ENCODE assay signal across 12 cellular contexts in the genomic region with DNA sequence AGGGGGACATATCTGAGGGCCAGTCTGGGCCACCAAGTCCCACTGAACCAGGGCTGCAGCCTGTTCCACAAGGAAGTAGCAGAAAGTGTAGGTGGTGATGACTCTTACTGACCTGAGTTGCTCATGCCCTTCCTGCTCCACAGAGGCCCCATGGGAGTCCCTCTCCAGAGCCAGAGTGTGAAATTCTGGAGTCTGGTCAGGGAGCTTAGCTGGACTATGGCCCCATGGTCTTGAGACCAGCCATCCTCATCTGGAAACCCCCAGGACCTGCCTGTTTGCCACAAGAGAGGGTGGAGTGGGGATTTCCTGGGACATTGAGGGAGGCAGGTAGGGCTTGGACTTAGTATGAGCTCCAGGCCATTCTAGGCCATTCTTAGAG. TPM values are rescaled to one million over a fixed set of nuclear protein-coding genes. Genes with fewer than 3 reads are reported as not detected.
A peak's percentile ranks its signal among the peaks of the same experiment; 100 is the strongest.
DNase-seq lines count a peak whose midpoint lies in the region; ATAC-seq and TF ChIP-seq lines count a peak whose summit lies in the region.
"Had no signal": no experiment of that assay in that cellular context is flagged by ENCODE, and none has a peak within 500 bp of the region (broad histone marks: within the 10 kb centered on the region; RNA-seq: fewer than 3 reads in every experiment).

No MANE protein-coding gene starts in this region.

- H3K27me3 ChIP-seq in MM.1S (replicated peaks; ENCODE audit: insufficient read depth, low read length) (no peaks in the 10 kb centered on the region), esophagus squamous epithelium (peaks cover 0 to 34% (median 0%) of the 10 kb centered on the region in 4 donors), SK-N-SH (ENCODE audit: insufficient read depth) (peaks cover 9% of the 10 kb centered on the region; the same call in 1 of the 2 replicates)

- CTCF ChIA-PET in SK-N-SH (lab: Yijun Ruan, JAX) = interaction anchor here (1.1 to 8.5 kb wide), 6 partner anchors 9 to 57 kb away, joined by 3 to 120 read pairs (median 12); a partner anchor contains a TSS

- H3F3A ChIP-seq in MM.1S (ENCODE audit: insufficient read depth, low read length) (peaks cover 6% of the 10 kb centered on the region; the same call in 1 of the 2 replicates), SK-N-SH (replicated peaks; ENCODE audit: insufficient read depth) (peaks cover 3% of the 10 kb centered on the region)

- POLR2A ChIA-PET in SK-N-SH (lab: Yijun Ruan, JAX) = no interaction called here

- H3K36me3 ChIP-seq in MM.1S (replicated peaks; ENCODE audit: insufficient read depth, low read length) (no peaks in the 10 kb centered on the region), esophagus squamous epithelium (peaks cover 0 to 42% (median 0%) of the 10 kb centered on the region in 3 donors), SK-N-SH (replicated peaks in 1 of 2; ENCODE audit: control insufficient read depth in 1 of 2, insufficient read depth in 2 of 2, low read length in 1 of 2) (no peaks in the 10 kb centered on the region)

- TF ChIP-seq POLR2A in esophagus squamous epithelium (IDR thresholded peaks at IDR 0.05) = no peak

- TF ChIP-seq CTCF in MM.1S (IDR thresholded peaks at IDR 0.05; ENCODE audit: low read length) (no peak), esophagus squamous epithelium (IDR thresholded peaks at IDR 0.05) (no peak), SK-N-SH (IDR thresholded peaks at IDR 0.05) (no peak)

- peak overlapping the region; percentile 46 for H3K4me3 Mint-ChIP-seq in stimulated activated memory B cell treated with anti-CD40 and anti-IgM and Interleukin-4, amounts not matched to agents 10 μg/mL and 1 μg/mL and 100 μg/mL, for 72 hours
- H3K4me3 Mint-ChIP-seq: activated T-cell treated with anti-CD3 and anti-CD28 coated beads, Interleukin-2, amount 50 U/mL, for 4 hours had no signal

- no peaks in the 10 kb centered on the region for H3K27me3 Mint-ChIP-seq in stimulated activated memory B cell treated with anti-CD40 and anti-IgM and Interleukin-4, amounts not matched to agents 10 μg/mL and 1 μg/mL and 100 μg/mL, for 72 hours

- H3K9me2 ChIP-seq in MM.1S (replicated peaks; ENCODE audit: insufficient read depth, low read length) = no peaks in the 10 kb centered on the region
- H3K9me2 ChIP-seq in SK-N-SH = no peaks in the 10 kb centered on the region

- H2AFZ ChIP-seq in MM.1S (ENCODE audit: low read length) (peak overlapping the region; percentile 7), SK-N-SH (ENCODE audit: low read depth) (no peak overlapping the region)

- peak overlapping the region; percentile 59 for H3K27ac Mint-ChIP-seq in stimulated activated memory B cell treated with anti-CD40 and anti-IgM and Interleukin-4, amounts not matched to agents 10 μg/mL and 1 μg/mL and 100 μg/mL, for 72 hours

- H3K4me2 ChIP-seq in MM.1S (ENCODE audit: low read depth, low read length) (peak overlapping the region; percentile 63), SK-N-SH (no peak overlapping the region)

- DNase-seq in MM.1S (no peak), esophagus squamous epithelium (lab: John Stamatoyannopoulos, UW) (no peak), substantia nigra (lab: John Stamatoyannopoulos, UW) (no peak), cortex of kidney (lab: John Stamatoyannopoulos, UW) (no peak), T1000 (lab: John Stamatoyannopoulos, UW) (no peak), SK-N-SH (no peak)
- DNase-seq: activated T-cell treated with anti-CD3 and anti-CD28 coated beads, Interleukin-2, amount 50 U/mL, for 4 hours had no signal

- H3K4me3 ChIP-seq in MM.1S (ENCODE audit: low read length) = peak overlapping the region; percentile 28; the same call in 1 of the 2 replicates
- H3K4me3 ChIP-seq in esophagus squamous epithelium = peak overlapping the region; percentile 59 to 80 (median 72)
- H3K4me3 ChIP-seq in SK-N-SH (ENCODE audit: low read depth in 2 of 2, low read length in 1 of 2) = no peak overlapping the region

- H3K4me1 Mint-ChIP-seq in stimulated activated memory B cell treated with anti-CD40 and anti-IgM and Interleukin-4, amounts not matched to agents 10 μg/mL and 1 μg/mL and 100 μg/mL, for 72 hours = peaks cover 39% of the 10 kb centered on the region

- TF ChIP-seq EP300 in SK-N-SH (IDR thresholded peaks at IDR 0.05; ENCODE audit: borderline replicate concordance in 1 of 2, low read depth in 1 of 2, low read length in 1 of 2) = no peak

- H3K9me3 Mint-ChIP-seq in stimulated activated memory B cell treated with anti-CD40 and anti-IgM and Interleukin-4, amounts not matched to agents 10 μg/mL and 1 μg/mL and 100 μg/mL, for 72 hours = no peaks in the 10 kb centered on the region
- H3K9me3 Mint-ChIP-seq: activated T-cell treated with anti-CD3 and anti-CD28 coated beads, Interleukin-2, amount 50 U/mL, for 4 hours had no signal

- H3K4me1 ChIP-seq in MM.1S (ENCODE audit: low read length) (peaks cover 25% of the 10 kb centered on the region), esophagus squamous epithelium (peaks cover 16 to 66% (median 29%) of the 10 kb centered on the region in 3 donors), SK-N-SH (ENCODE audit: control insufficient read depth in 1 of 2, insufficient read depth in 2 of 2, low read depth in 1 of 2, low read length in 1 of 2) (peaks cover 0 to 17% of the 10 kb centered on the region in 2 experiments; a peak in 1 of 4 replicates)

- H3K79me2 ChIP-seq in MM.1S (ENCODE audit: low read length) (peaks cover 57% of the 10 kb centered on the region), SK-N-SH (ENCODE audit: insufficient read depth) (no peaks in the 10 kb centered on the region)

- peaks cover 14% of the 10 kb centered on the region for H3K36me3 Mint-ChIP-seq in stimulated activated memory B cell treated with anti-CD40 and anti-IgM and Interleukin-4, amounts not matched to agents 10 μg/mL and 1 μg/mL and 100 μg/mL, for 72 hours

- H3K9ac ChIP-seq in MM.1S (ENCODE audit: low read length) = no peak overlapping the region
- H3K9ac ChIP-seq in SK-N-SH = no peak overlapping the region

- no peaks in the 10 kb centered on the region for H4K20me1 ChIP-seq in MM.1S (ENCODE audit: insufficient read depth, low read length)
- no peaks in the 10 kb centered on the region for H4K20me1 ChIP-seq in SK-N-SH (ENCODE audit: insufficient read depth)

- peak; percentile 14 for ATAC-seq in GM19324 (IDR thresholded peaks at IDR 0.05; ENCODE audit: low FRiP score, unreplicated experiment)
- ATAC-seq in stimulated activated memory B cell treated with anti-CD40 and anti-IgM and Interleukin-4, amounts not matched to agents 10 μg/mL and 1 μg/mL and 100 μg/mL, for 72 hours = no peak
- ATAC-seq: activated T-cell treated with anti-CD3 and anti-CD28 coated beads, Interleukin-2, amount 50 U/mL, for 4 hours had no signal

- no peak for TF ChIP-seq RAD21 in SK-N-SH (IDR thresholded peaks at IDR 0.05; ENCODE audit: low read length)

- peak overlapping the region; percentile 46; the same call in 1 of the 2 replicates for H3K27ac ChIP-seq in MM.1S (ENCODE audit: low read length)
- H3K27ac ChIP-seq in esophagus squamous epithelium = peak overlapping the region; percentile 80 to 97 (median 93)
- H3K27ac ChIP-seq in substantia nigra (ENCODE audit: low read depth, low read length, poor library complexity, severe bottlenecking) = no peak overlapping the region
- no peak overlapping the region for H3K27ac ChIP-seq in SK-N-SH (ENCODE audit: low read depth in 2 of 2, low read length in 1 of 2)

- intact Hi-C loops in esophagus squamous epithelium (cut with DNase I) = no loop called here

- H3K9me3 ChIP-seq in MM.1S (replicated peaks; ENCODE audit: insufficient read depth, low read length) (no peaks in the 10 kb centered on the region), esophagus squamous epithelium (no peaks in the 10 kb centered on the region), SK-N-SH (no peaks in the 10 kb centered on the region)

TF ChIP-seq in SK-N-SH, 30 proteins besides CTCF, POLR2A, EP300 and RAD21 (continues in another document):
- TF ChIP-seq POLR2AphosphoS5 (IDR thresholded peaks at IDR 0.05; ENCODE audit: low read depth, low read length) (no peak), ELF1 (IDR thresholded peaks at IDR 0.05) (no peak), YY1 (IDR thresholded peaks at IDR 0.05; ENCODE audit: low read depth) (no peak), SMC3 (IDR thresholded peaks at IDR 0.05; ENCODE audit: low read depth, low read length) (no peak), SIN3A (IDR thresholded peaks at IDR 0.05; ENCODE audit: borderline replicate concordance, low read depth, low read length) (no peak), JUND (IDR thresholded peaks at IDR 0.05) (no peak), FOSL2 (IDR thresholded peaks at IDR 0.05; ENCODE audit: borderline replicate concordance, low read depth) (no peak), NFIC (IDR thresholded peaks at IDR 0.05; ENCODE audit: borderline replicate concordance) (no peak)

RNA-seq across cellular contexts. Expression of a gene that starts 3.0 kb away (rescaled TPM):
- 100 to 1,000 TPM; 168 to 506 (median 215) TPM for total RNA-seq in esophagus squamous epithelium
- 0.58 and 2.0 TPM in 2 replicates for polyA plus RNA-seq in SK-N-SH (2012; rRNA removed)
- polyA plus RNA-seq in SK-N-SH (2012; cell fraction: cytosol; rRNA removed) = 0.55 and 1.2 TPM in 2 replicates
- polyA plus RNA-seq in SK-N-SH (2012; cell fraction: nucleus; rRNA removed) = 1.8 and 2.0 TPM in 2 replicates

RNA-seq across cellular contexts. Expression of a gene that starts 18.3 kb away (rescaled TPM):
- under 1 TPM in 1 of 4 donors, not detected in 3; 0.68 TPM for total RNA-seq in esophagus squamous epithelium
- not detected in 2 replicates for polyA plus RNA-seq in SK-N-SH (2012; rRNA removed)
- not detected in 2 replicates for polyA plus RNA-seq in SK-N-SH (2012; cell fraction: cytosol; rRNA removed)
- polyA plus RNA-seq in SK-N-SH (2012; cell fraction: nucleus; rRNA removed) = not detected in 2 replicates
- total RNA-seq: activated T-cell treated with anti-CD3 and anti-CD28 coated beads, Interleukin-2, amount 50 U/mL, for 4 hours; H7; lung microvascular endothelial cell; Right ventricle myocardium inferior had no signal

RNA-seq across cellular contexts. Expression of a gene that starts 27.2 kb away (rescaled TPM):
- total RNA-seq in esophagus squamous epithelium = 100 to 1,000 TPM in 3 of 4 donors, 10 to 100 TPM in 1; 94.0 to 146 (median 123) TPM
- 0.49 and 0.62 TPM in 2 replicates for polyA plus RNA-seq in SK-N-SH (2012; rRNA removed)
- 0.55 TPM in 2 replicates for polyA plus RNA-seq in SK-N-SH (2012; cell fraction: cytosol; rRNA removed)
- 0.73 and 1.6 TPM in 2 replicates for polyA plus RNA-seq in SK-N-SH (2012; cell fraction: nucleus; rRNA removed)
- total RNA-seq: lung microvascular endothelial cell, Right ventricle myocardium inferior had no signal

RNA-seq across cellular contexts. Expression of a gene that starts 39.6 kb away (rescaled TPM):
- 10 to 100 TPM; 13.9 to 24.0 (median 19.2) TPM for total RNA-seq in esophagus squamous epithelium
- 53.1 and 61.6 TPM in 2 replicates for polyA plus RNA-seq in SK-N-SH (2012; rRNA removed)
- 48.6 and 49.2 TPM in 2 replicates for polyA plus RNA-seq in SK-N-SH (2012; cell fraction: cytosol; rRNA removed)
- polyA plus RNA-seq in SK-N-SH (2012; cell fraction: nucleus; rRNA removed) = 96.1 and 113 TPM in 2 replicates

RNA-seq across cellular contexts. Expression of a gene that starts 39.9 kb away (rescaled TPM):
- 10 to 100 TPM; 16.5 to 33.4 (median 28.9) TPM for total RNA-seq in esophagus squamous epithelium
- 35.5 and 37.8 TPM in 2 replicates for polyA plus RNA-seq in SK-N-SH (2012; rRNA removed)
- 16.8 and 22.1 TPM in 2 replicates for polyA plus RNA-seq in SK-N-SH (2012; cell fraction: cytosol; rRNA removed)
- 141 and 176 TPM in 2 replicates for polyA plus RNA-seq in SK-N-SH (2012; cell fraction: nucleus; rRNA removed)

Comparison
In these comparisons a context has a peak if more than half of its experiments do, and no peak if none do; other contexts are left out.
1. H3K27ac ChIP-seq: peak in MM.1S (single experiment) and esophagus squamous epithelium (4 of 4); none in substantia nigra (single experiment) and SK-N-SH (0 of 2).
2. H3K4me3 ChIP-seq: peak in MM.1S (single experiment) and esophagus squamous epithelium (4 of 4); none in SK-N-SH (0 of 2).